In genomic region chr6:50330347-50330746, GRCh38 we compare ENCODE assay signal across 27 cellular contexts.
"Had no signal": no experiment of that assay in that cellular context is flagged by ENCODE, and none has a peak within 500 bp of the region (broad histone marks: within the 10 kb centered on the region; RNA-seq: fewer than 3 reads in every experiment).

No MANE protein-coding gene starts in this region.

- H3K4me3 ChIP-seq: stomach, suprapubic skin, testis, thoracic aorta, thyroid gland, tibial artery, tibial nerve, transverse colon, upper lobe of left lung, upper lobe of right lung, uterus, vagina had no signal

- ATAC-seq: stimulated activated effector memory CD8-positive, alpha-beta T cell treated with anti-CD3 and anti-CD28 coated beads, Interleukin-12 subunit alpha, Interleukin-12 subunit beta, amount 100 ng/mL, for 72 hours; stimulated activated memory B cell treated with anti-CD40 and anti-IgM and Interleukin-4, amounts not matched to agents 10 μg/mL and 1 μg/mL and 100 μg/mL, for 72 hours; stimulated activated naive B cell treated with anti-CD40 and anti-IgM and Interleukin-4, amounts not matched to agents 10 μg/mL and 1 μg/mL and 100 μg/mL, for 72 hours; stimulated activated naive CD8-positive, alpha-beta T cell treated with anti-CD3 and anti-CD28 coated beads, Interleukin-15, amount 100 ng/mL, for 72 hours; stimulated activated naive CD8-positive, alpha-beta T cell treated with anti-CD3 and anti-CD28 coated beads, Interleukin-15, Interleukin-2, amounts not matched to agents 100 U/mL and 50 U/mL, for 24 hours; upper lobe of right lung had no signal

- FAIRE-seq: urothelium cell line had no signal

- H3K36me3 ChIP-seq: stomach, suprapubic skin, thoracic aorta, thyroid gland, tibial artery, tibial nerve, transverse colon, upper lobe of left lung, upper lobe of right lung, uterus, vagina had no signal

- H3K27me3 ChIP-seq: stomach, suprapubic skin, testis, thyroid gland, tibial artery, tibial nerve, transverse colon, upper lobe of left lung, upper lobe of right lung, uterus, vagina had no signal

- H3K9me3 ChIP-seq: suprapubic skin, testis, thoracic aorta, thyroid gland, tibial artery, transverse colon, upper lobe of left lung, upper lobe of right lung, uterus, vagina had no signal

- H3K27ac ChIP-seq: stomach, suprapubic skin, testis, thoracic aorta, thyroid gland, tibial artery, tibial nerve, transverse colon, upper lobe of left lung, upper lobe of right lung, uterus, vagina had no signal

- H3K4me1 ChIP-seq: stomach, suprapubic skin, testis, thyroid gland, tibial artery, tibial nerve, transverse colon, upper lobe of left lung, upper lobe of right lung, uterus, vagina had no signal

- DNase-seq: stimulated activated CD4-positive, alpha-beta T cell treated with anti-CD3 and anti-CD28 coated beads, Interleukin-2, amount 100 ng/mL, for 48 hours; stimulated activated CD4-positive, alpha-beta T cell treated with anti-CD3 and anti-CD28 coated beads, Interleukin-4, amount 100 ng/mL, for 1 hour; stimulated activated CD4-positive, alpha-beta T cell treated with anti-CD3 and anti-CD28 coated beads, Interleukin-4, amount 100 ng/mL, for 24 hours; stimulated activated CD4-positive, alpha-beta T cell treated with anti-CD3 and anti-CD28 coated beads, Interleukin-4, amount 100 ng/mL, for 4 hours; stimulated activated CD8-positive, alpha-beta memory T cell treated with anti-CD3 and anti-CD28 coated beads, Interleukin-4, amount 100 ng/mL, for 48 hours; stimulated activated naive B cell treated with anti-CD40 and anti-IgM and Interleukin-4, amounts not matched to agents 10 μg/mL and 1 μg/mL and 100 μg/mL, for 72 hours; stimulated activated naive CD4-positive, alpha-beta T cell; stimulated activated naive CD4-positive, alpha-beta T cell treated with Interleukin-2 at 50 U/mL for 16 hours; stimulated activated naive CD8-positive, alpha-beta T cell treated with anti-CD3 and anti-CD28 coated beads, Interleukin-15, amount 100 ng/mL, for 72 hours; stimulated activated naive CD8-positive, alpha-beta T cell treated with anti-CD3 and anti-CD28 coated beads, Interleukin-15, Interleukin-2, amounts not matched to agents 100 U/mL and 50 U/mL, for 24 hours; stomach; substantia nigra; testis; thyroid gland; tibial artery; transverse colon; trophoblast cell; upper lobe of left lung; upper lobe of right lung; uterus had no signal
